ENCODE assay signal across 15 cellular contexts in genomic region chr1:28326980-28327379, GRCh38. TPM values are rescaled to one million over a fixed set of nuclear protein-coding genes. Genes with fewer than 3 reads are reported as not detected.
DNase-seq lines count a peak whose midpoint lies in the region; ATAC-seq and TF ChIP-seq lines count a peak whose summit lies in the region.
"Had no signal": no experiment of that assay in that cellular context is flagged by ENCODE, and none has a peak within 500 bp of the region (broad histone marks: within the 10 kb centered on the region; RNA-seq: fewer than 3 reads in every experiment).

No MANE protein-coding gene starts in this region.

- H3K27me3 Mint-ChIP-seq in activated CD8-positive, alpha-beta T cell treated with anti-CD3 and anti-CD28 coated beads for 36 hours: no peaks in the 10 kb centered on the region
- H3K27me3 Mint-ChIP-seq: progenitor cell of endocrine pancreas, T-cell had no signal

- H2BK5ac ChIP-seq in mesenchymal stem cell (ENCODE audit: low read depth, low read length, poor library complexity, severe bottlenecking): no peak overlapping the region

- no peaks in the 10 kb centered on the region for H3K9me3 Mint-ChIP-seq in activated CD8-positive, alpha-beta T cell treated with anti-CD3 and anti-CD28 coated beads for 36 hours
- H3K9me3 Mint-ChIP-seq: T-cell had no signal

- H3K79me1 ChIP-seq in mesenchymal stem cell (replicated peaks; ENCODE audit: low read length, poor library complexity, severe bottlenecking): peaks cover 18% of the 10 kb centered on the region

- peak overlapping the region; percentile 72 for H3K27ac Mint-ChIP-seq in activated CD8-positive, alpha-beta T cell treated with anti-CD3 and anti-CD28 coated beads for 36 hours
- H3K27ac Mint-ChIP-seq: progenitor cell of endocrine pancreas, T-cell had no signal

- peaks cover 31% of the 10 kb centered on the region for H3K4me1 ChIP-seq in Karpas-422 (ENCODE audit: low read length)
- peaks cover 10% of the 10 kb centered on the region for H3K4me1 ChIP-seq in mesenchymal stem cell (ENCODE audit: control insufficient read depth, insufficient read depth, low read depth, low read length)
- peaks cover 5% of the 10 kb centered on the region for H3K4me1 ChIP-seq in SJCRH30

- in situ Hi-C loops in Caki2 (cut with HindIII; ENCODE audit: low pct_unique_long_range_greater_than_20kb, low sequenced_read_pairs): no loop called here

- H3K27me3 ChIP-seq in Karpas-422 (ENCODE audit: low read length) (no peaks in the 10 kb centered on the region), mesenchymal stem cell (ENCODE audit: control insufficient read depth in 1 of 2, insufficient read depth in 1 of 2, low read length in 2 of 2) (no peaks in the 10 kb centered on the region), SJCRH30 (0 out of 2 replicates have a peak, but pooled peaks cover 4% of the 10 kb centered on the region)
- H3K27me3 ChIP-seq: left lung had no signal

- POLR2A ChIA-PET in activated CD8-positive, alpha-beta T cell treated with anti-CD3 and anti-CD28 coated beads for 36 hours (lab: Charles Lee): interaction anchor here (0.6 to 4.1 kb wide), 6 partner anchors 55 to 322 kb away, joined by 3 to 35 read pairs (median 4); partner anchors contain the start of genes RNU11 and SESN2

- H4K91ac ChIP-seq in mesenchymal stem cell (ENCODE audit: low read length): no peak overlapping the region

- no peak overlapping the region for H3K4ac ChIP-seq in mesenchymal stem cell (ENCODE audit: low read depth in 1 of 2, low read length in 2 of 2)

- H3K4me2 ChIP-seq in Karpas-422 (ENCODE audit: low read depth, low read length, poor library complexity, severe bottlenecking) (peak overlapping the region; percentile 39), mesenchymal stem cell (ENCODE audit: low read length, poor library complexity, severe bottlenecking) (no peak overlapping the region)

- peaks cover 11% of the 10 kb centered on the region; the same call in 1 of the 2 replicates for H3K36me3 ChIP-seq in Karpas-422 (ENCODE audit: insufficient read depth, low read length)
- H3K36me3 ChIP-seq in mesenchymal stem cell (ENCODE audit: control insufficient read depth in 1 of 2, insufficient read depth in 2 of 2, low read depth in 1 of 2, low read length in 2 of 2): peaks cover 5 to 13% of the 10 kb centered on the region in 2 experiments
- H3K36me3 ChIP-seq in SJCRH30: no peaks in the 10 kb centered on the region

- peaks cover 22% of the 10 kb centered on the region for H3K36me3 Mint-ChIP-seq in activated CD8-positive, alpha-beta T cell treated with anti-CD3 and anti-CD28 coated beads for 36 hours (ENCODE audit: low read depth)

- H3K79me2 ChIP-seq in Karpas-422 (ENCODE audit: low read length): peaks cover 25% of the 10 kb centered on the region

- no peak overlapping the region for H2BK120ac ChIP-seq in mesenchymal stem cell (ENCODE audit: low read depth, low read length)

- H4K20me1 ChIP-seq in Karpas-422 (ENCODE audit: insufficient read depth, low read depth, low read length): no peaks in the 10 kb centered on the region

- no peaks in the 10 kb centered on the region for H3K9me3 ChIP-seq in Karpas-422 (ENCODE audit: low read length)
- no peaks in the 10 kb centered on the region for H3K9me3 ChIP-seq in mesenchymal stem cell (ENCODE audit: control insufficient read depth, low read length)
- no peaks in the 10 kb centered on the region for H3K9me3 ChIP-seq in SJCRH30 (replicated peaks)
- H3K9me3 ChIP-seq: left lung, thoracic aorta had no signal

- no peak overlapping the region for H3K4me3 Mint-ChIP-seq in activated CD8-positive, alpha-beta T cell treated with anti-CD3 and anti-CD28 coated beads for 36 hours

- H4K8ac ChIP-seq in mesenchymal stem cell (ENCODE audit: low read length): no peak overlapping the region

- ATAC-seq in activated CD8-positive, alpha-beta T cell treated with anti-CD3 and anti-CD28 coated beads for 36 hours: peak; percentile 32
- ATAC-seq in HG03139 (IDR thresholded peaks at IDR 0.05; ENCODE audit: unreplicated experiment) (no peak), HG02763 (IDR thresholded peaks at IDR 0.05; ENCODE audit: unreplicated experiment) (no peak), HG02588 (IDR thresholded peaks at IDR 0.05; ENCODE audit: unreplicated experiment) (no peak)
- ATAC-seq: left lung, T-cell had no signal

- no peak for TF ChIP-seq CTCF in activated CD8-positive, alpha-beta T cell treated with anti-CD3 and anti-CD28 coated beads for 36 hours (IDR thresholded peaks at IDR 0.05)

- H3K9me2 ChIP-seq in Karpas-422 (replicated peaks; ENCODE audit: insufficient read depth, low read length): no peaks in the 10 kb centered on the region

- peaks cover 23% of the 10 kb centered on the region for H3K4me1 Mint-ChIP-seq in activated CD8-positive, alpha-beta T cell treated with anti-CD3 and anti-CD28 coated beads for 36 hours (ENCODE audit: low read depth)

- peak overlapping the region; percentile 72 for H2AK5ac ChIP-seq in mesenchymal stem cell (ENCODE audit: low read length, severe bottlenecking)

- no peak overlapping the region for H3K14ac ChIP-seq in mesenchymal stem cell (ENCODE audit: low read length in 2 of 2)

- H3K9ac ChIP-seq in Karpas-422 (ENCODE audit: low read length) (0 out of 2 replicates have a peak overlapping the region, but pooled peaks have one; percentile 12), mesenchymal stem cell (ENCODE audit: low read length) (no peak overlapping the region)

- H3K23ac ChIP-seq in mesenchymal stem cell (ENCODE audit: low read length in 2 of 2): no peak overlapping the region

- H3K4me3 ChIP-seq in Karpas-422 (ENCODE audit: low read length) (no peak overlapping the region), mesenchymal stem cell (ENCODE audit: insufficient read depth in 1 of 2, low read depth in 1 of 2, low read length in 2 of 2) (no peak overlapping the region), SJCRH30 (no peak overlapping the region)
- H3K4me3 ChIP-seq: left lung, thoracic aorta had no signal

- H3K27ac ChIP-seq in Karpas-422 (ENCODE audit: low read length): peak overlapping the region; percentile 74
- no peak overlapping the region for H3K27ac ChIP-seq in mesenchymal stem cell (ENCODE audit: low read length, poor library complexity, severe bottlenecking)
- H3K27ac ChIP-seq in SJCRH30: no peak overlapping the region
- H3K27ac ChIP-seq: thoracic aorta had no signal

- H2BK15ac ChIP-seq in mesenchymal stem cell (ENCODE audit: low read depth, poor library complexity, severe bottlenecking): no peak overlapping the region

- intact Hi-C loops in activated CD8-positive, alpha-beta T cell treated with anti-CD3 and anti-CD28 coated beads for 36 hours (cut with micrococcal nuclease): loop anchor here (5.0 kb wide), 1 partner anchor 80 kb away; no protein-coding TSS in a partner anchor

- DNase-seq in Caki2 (ENCODE audit: low read depth): peak; percentile 68
- DNase-seq in Karpas-422: no peak
- DNase-seq in activated CD8-positive, alpha-beta T cell treated with anti-CD3 and anti-CD28 coated beads for 36 hours: peak; percentile 23
- DNase-seq in mesenchymal stem cell: no peak
- DNase-seq in SJCRH30: no peak
- DNase-seq: activated CD8-positive, alpha-beta memory T cell treated with anti-CD3 and anti-CD28 coated beads, Interleukin-2, amount 50 U/mL, for 48 hours; foreskin melanocyte; left lung; NCI-H1092 treated with DMSO at 0.1 percent for 48 hours; T-cell had no signal

- H3K18ac ChIP-seq in mesenchymal stem cell (ENCODE audit: low read depth in 1 of 2, low read length in 2 of 2): no peak overlapping the region

- H2BK12ac ChIP-seq in mesenchymal stem cell (ENCODE audit: low read length in 2 of 2): no peak overlapping the region

- WGBS in mesenchymal stem cell: 85% methylated on average over 2 of the region's 3 CpGs

- CTCF ChIA-PET in activated CD8-positive, alpha-beta T cell treated with anti-CD3 and anti-CD28 coated beads for 36 hours (lab: Charles Lee): interaction anchor here (0.8 to 3.4 kb wide), 3 partner anchors 33 to 79 kb away, joined by 4 to 20 read pairs (median 6); no protein-coding TSS in a partner anchor

- H2AFZ ChIP-seq in Karpas-422 (ENCODE audit: low read length): no peak overlapping the region
- H2AFZ ChIP-seq in mesenchymal stem cell (ENCODE audit: low read depth, low read length): no peak overlapping the region

RNA-seq across cellular contexts. Expression of gene MED18, which starts 1.9 kb away (rescaled TPM):
- 26.3 and 41.5 TPM in 2 replicates for total RNA-seq in Caki2 (2014; rRNA removed; shearing (Covaris generic); ENCODE audit: low replicate concordance)
- 27.6 and 29.4 TPM in 2 replicates for total RNA-seq in Karpas-422 (2014; rRNA removed; shearing (Covaris generic); ENCODE audit: low replicate concordance)
- 10 to 100 TPM; 14.9 to 18.9 TPM for total RNA-seq in activated CD8-positive, alpha-beta T cell treated with anti-CD3 and anti-CD28 coated beads for 36 hours
- polyA plus RNA-seq in mesenchymal stem cell (2013, experiment 1 of 2): 7.1 TPM
- 6.7 TPM for polyA plus RNA-seq in mesenchymal stem cell (2013, experiment 2 of 2)
- 16.3 and 16.7 TPM in 2 replicates for total RNA-seq in SJCRH30 (2014; rRNA removed; shearing (Covaris generic))

RNA-seq across cellular contexts. Expression of gene PHACTR4, which starts 42.6 kb away (rescaled TPM):
- 4.2 and 6.1 TPM in 2 replicates for total RNA-seq in Caki2 (2014; rRNA removed; shearing (Covaris generic); ENCODE audit: low replicate concordance)
- 8.5 and 10.0 TPM in 2 replicates for total RNA-seq in Karpas-422 (2014; rRNA removed; shearing (Covaris generic); ENCODE audit: low replicate concordance)
- 10 to 100 TPM; 20.3 to 20.9 TPM for total RNA-seq in activated CD8-positive, alpha-beta T cell treated with anti-CD3 and anti-CD28 coated beads for 36 hours
- 21.5 TPM for polyA plus RNA-seq in mesenchymal stem cell (2013, experiment 1 of 2)
- polyA plus RNA-seq in mesenchymal stem cell (2013, experiment 2 of 2): 20.8 TPM
- total RNA-seq in SJCRH30 (2014; rRNA removed; shearing (Covaris generic)): 30.6 and 38.2 TPM in 2 replicates

Comparison
In these comparisons a context has a peak if more than half of its experiments do, and no peak if none do; other contexts are left out.
1. DNase-seq: peak in Caki2 (single experiment) and activated CD8-positive, alpha-beta T cell treated with anti-CD3 and anti-CD28 coated beads for 36 hours (single experiment); none in Karpas-422 (single experiment), mesenchymal stem cell (single experiment) and SJCRH30 (0 of 2).